17 cellular contexts compared by ENCODE assay signal in genomic region chr16:53566568-53566967, GRCh38.
A peak's percentile ranks its signal among the peaks of the same experiment; 100 is the strongest.
DNase-seq lines count a peak whose midpoint lies in the region; ATAC-seq lines count a peak whose summit lies in the region.
"Had no signal": no experiment of that assay in that cellular context is flagged by ENCODE, and none has a peak within 500 bp of the region (broad histone marks: within the 10 kb centered on the region; RNA-seq: fewer than 3 reads in every experiment).

No MANE protein-coding gene starts in this region.

- no peak overlapping the region for H3K18ac ChIP-seq in mesendoderm (ENCODE audit: low read length)

- H3K27ac Mint-ChIP-seq in naive thymus-derived CD4-positive, alpha-beta T cell, result no peak overlapping the region
- H3K27ac Mint-ChIP-seq: B cell had no signal

- intact Hi-C loops in naive thymus-derived CD4-positive, alpha-beta T cell (cut with micrococcal nuclease), result no loop called here

- peaks cover 0 to 4% (median 0%) of the 10 kb centered on the region in 3 experiments for H3K9me3 ChIP-seq in naive thymus-derived CD4-positive, alpha-beta T cell (ENCODE audit: control insufficient read depth in 2 of 3, low read length in 3 of 3)

- CTCF ChIA-PET in naive thymus-derived CD4-positive, alpha-beta T cell (lab: Charles Lee), result no interaction called here

- no peak overlapping the region for H3K9ac ChIP-seq in mesendoderm (ENCODE audit: low read length)

- H3K4me3 ChIP-seq in mesendoderm (ENCODE audit: low read length), result no peak overlapping the region
- no peak overlapping the region for H3K4me3 ChIP-seq in naive thymus-derived CD4-positive, alpha-beta T cell (ENCODE audit: low read length)

- no peak for ATAC-seq in naive thymus-derived CD4-positive, alpha-beta T cell
- ATAC-seq: PC-3 had no signal

- no peak overlapping the region for H3K23ac ChIP-seq in mesendoderm (ENCODE audit: low read length)

- no peak overlapping the region for H2AK5ac ChIP-seq in mesendoderm (ENCODE audit: low read length)

- H3K4me2 ChIP-seq in mesendoderm (ENCODE audit: low read length), result no peak overlapping the region

- H3K56ac ChIP-seq in mesendoderm (ENCODE audit: low read length), result no peak overlapping the region

- H3K27me3 ChIP-seq in mesendoderm (ENCODE audit: insufficient read depth, low read length, poor library complexity), result no peaks in the 10 kb centered on the region
- no peaks in the 10 kb centered on the region for H3K27me3 ChIP-seq in naive thymus-derived CD4-positive, alpha-beta T cell (ENCODE audit: control insufficient read depth in 2 of 2, insufficient read depth in 2 of 2, low read length in 2 of 2)

- WGBS in mesendoderm (ENCODE audit: extremely low coverage, insufficient coverage, low lambda C conversion rate), result no CpG with 5 or more reads among the region's 4 CpGs

- H2BK5ac ChIP-seq in mesendoderm (ENCODE audit: low read length), result no peak overlapping the region

- no peak overlapping the region for H2BK120ac ChIP-seq in mesendoderm (ENCODE audit: low read depth, low read length)

- H3K36me3 ChIP-seq in mesendoderm (ENCODE audit: control insufficient read depth, insufficient read depth, low read length), result no peaks in the 10 kb centered on the region
- H3K36me3 ChIP-seq in naive thymus-derived CD4-positive, alpha-beta T cell (ENCODE audit: control insufficient read depth in 2 of 3, insufficient read depth in 3 of 3, low read length in 3 of 3), result no peaks in the 10 kb centered on the region

- peaks cover 3% of the 10 kb centered on the region for H3K4me1 ChIP-seq in mesendoderm (ENCODE audit: control insufficient read depth, low read depth, low read length)
- no peaks in the 10 kb centered on the region for H3K4me1 ChIP-seq in naive thymus-derived CD4-positive, alpha-beta T cell (ENCODE audit: control insufficient read depth in 2 of 2, insufficient read depth in 2 of 2, low read length in 2 of 2)

- peaks cover 0 to 9% (median 8%) of the 10 kb centered on the region in 5 donors for H3K27me3 Mint-ChIP-seq in naive thymus-derived CD4-positive, alpha-beta T cell

- no peaks in the 10 kb centered on the region for H3K79me1 ChIP-seq in mesendoderm (ENCODE audit: low read length)

- no peaks in the 10 kb centered on the region for H3K79me2 ChIP-seq in mesendoderm (ENCODE audit: control insufficient read depth, insufficient read depth, low read length)

- H3K4me3 Mint-ChIP-seq in naive thymus-derived CD4-positive, alpha-beta T cell, result no peak overlapping the region
- H3K4me3 Mint-ChIP-seq: B cell had no signal

- peak; percentile 23 to 90 (median 68) for DNase-seq in NCI-H1417 (lab: John Stamatoyannopoulos, UW)
- DNase-seq in NCI-H1417 treated with DMSO at 0.1 percent for 48 hours (lab: John Stamatoyannopoulos, UW), result no peak
- DNase-seq in NCI-H1436 (lab: John Stamatoyannopoulos, UW), result peak; percentile 59
- DNase-seq in SK-N-DZ (ENCODE audit: low spot score), result peak; percentile 52
- DNase-seq in mesendoderm, result peak; percentile 18
- DNase-seq in UCSD-AML1 (lab: John Stamatoyannopoulos, UW; ENCODE audit: unreplicated experiment), result no peak
- no peak for DNase-seq in naive thymus-derived CD4-positive, alpha-beta T cell
- DNase-seq in DMS53 (lab: John Stamatoyannopoulos, UW), result no peak
- DNase-seq: 8988T, GF-D8, NCI-H524, NCI-H82, PC-3, RPMI8226, SHP77 treated with DMSO at 0.1 percent for 48 hours, T-helper 1 cell had no signal

- H4K5ac ChIP-seq in mesendoderm (ENCODE audit: low read length), result no peak overlapping the region

- H3K9me3 Mint-ChIP-seq in naive thymus-derived CD4-positive, alpha-beta T cell, result peaks cover 7 to 14% (median 9%) of the 10 kb centered on the region in 11 donors

- H3K36me3 Mint-ChIP-seq in naive thymus-derived CD4-positive, alpha-beta T cell, result peaks cover 0 to 9% (median 7%) of the 10 kb centered on the region in 5 donors

- no peak overlapping the region for H3K4ac ChIP-seq in mesendoderm (ENCODE audit: low read depth, low read length)

- H2BK15ac ChIP-seq in mesendoderm (replicated peaks; ENCODE audit: low read depth), result no peak overlapping the region

- no peak overlapping the region for H4K8ac ChIP-seq in mesendoderm (ENCODE audit: low read depth, low read length)

- no peak overlapping the region for H3K27ac ChIP-seq in mesendoderm (ENCODE audit: low read depth, low read length)
- H3K27ac ChIP-seq in naive thymus-derived CD4-positive, alpha-beta T cell (ENCODE audit: low read depth, low read length), result no peak overlapping the region

- POLR2A ChIA-PET in naive thymus-derived CD4-positive, alpha-beta T cell (lab: Charles Lee), result interaction anchor here (0.7 kb wide), 1 partner anchor 838 kb away, joined by 3 read pairs; no protein-coding TSS in a partner anchor

- H3K4me1 Mint-ChIP-seq in naive thymus-derived CD4-positive, alpha-beta T cell, result no peaks in the 10 kb centered on the region
- H3K4me1 Mint-ChIP-seq: B cell had no signal

Comparison
In these comparisons a context has a peak if more than half of its experiments do, and no peak if none do; other contexts are left out.
1. DNase-seq: peak in NCI-H1417 (3 of 3), NCI-H1436 (single experiment), SK-N-DZ (single experiment) and mesendoderm (single experiment); none in NCI-H1417 treated with DMSO at 0.1 percent for 48 hours (single experiment), UCSD-AML1 (single experiment), naive thymus-derived CD4-positive, alpha-beta T cell (0 of 9) and DMS53 (single experiment).